In the genomic region with DNA sequence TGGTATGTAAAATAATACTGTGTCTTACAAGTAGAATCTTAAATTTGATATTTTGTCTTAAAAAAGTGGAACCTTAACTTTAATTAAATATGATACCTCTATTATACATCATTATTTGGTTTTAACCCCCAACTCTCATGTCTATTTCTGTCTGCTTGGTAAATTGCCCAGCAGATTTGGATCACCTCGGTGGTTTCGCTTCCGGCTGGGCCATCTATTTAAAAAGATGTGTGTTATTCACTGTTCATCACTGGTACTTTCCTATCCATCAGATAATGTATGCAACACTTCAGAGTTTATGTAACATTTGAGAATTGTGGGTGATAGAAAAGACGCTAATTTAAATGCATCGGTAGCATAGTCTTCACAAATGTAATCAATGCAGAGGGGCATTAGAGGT, we compare ENCODE assay signal across 17 cellular contexts.
A peak's percentile ranks its signal among the peaks of the same experiment; 100 is the strongest.
DNase-seq lines count a peak whose midpoint lies in the region; ATAC-seq lines count a peak whose summit lies in the region.
"Had no signal": no experiment of that assay in that cellular context is flagged by ENCODE, and none has a peak within 500 bp of the region (broad histone marks: within the 10 kb centered on the region; RNA-seq: fewer than 3 reads in every experiment).

No MANE protein-coding gene starts in this region.

- peaks cover 6% of the 10 kb centered on the region for H3K36me3 Mint-ChIP-seq in activated CD4-positive, alpha-beta T cell treated with anti-CD3 and anti-CD28 coated beads, Interleukin-2, amount 10 ng/mL, durations not matched to agents 7 days and 5 days (ENCODE audit: low read depth)
- H3K36me3 Mint-ChIP-seq in IgD-negative memory B cell: peaks cover 15% of the 10 kb centered on the region
- H3K36me3 Mint-ChIP-seq in immature natural killer cell: peaks cover 4 to 14% (median 5%) of the 10 kb centered on the region in 3 donors

- peak overlapping the region; percentile 26 for H3K27ac Mint-ChIP-seq in activated CD4-positive, alpha-beta T cell treated with anti-CD3 and anti-CD28 coated beads, Interleukin-2, amount 10 ng/mL, durations not matched to agents 7 days and 5 days
- peak overlapping the region in 2 of 3 donors; percentile 4 to 47 for H3K27ac Mint-ChIP-seq in IgD-negative memory B cell
- peak overlapping the region in 2 of 6 donors; percentile 57 to 67 for H3K27ac Mint-ChIP-seq in immature natural killer cell
- H3K27ac Mint-ChIP-seq: T-helper 1 cell treated with Interleukin-12 subunit alpha and Interleukin-12 subunit beta and Interleukin-4 antibody, amounts not matched to agents 30 μg/mL and 1 μg/mL, for 36 hours had no signal

- H3K9me3 Mint-ChIP-seq in activated CD4-positive, alpha-beta T cell treated with anti-CD3 and anti-CD28 coated beads, Interleukin-2, amount 10 ng/mL, durations not matched to agents 7 days and 5 days: no peaks in the 10 kb centered on the region
- H3K9me3 Mint-ChIP-seq in IgD-negative memory B cell: no peaks in the 10 kb centered on the region
- no peaks in the 10 kb centered on the region for H3K9me3 Mint-ChIP-seq in immature natural killer cell
- H3K9me3 Mint-ChIP-seq: CD8-positive, alpha-beta memory T cell; T-helper 1 cell treated with Interleukin-12 subunit alpha and Interleukin-12 subunit beta and Interleukin-4 antibody, amounts not matched to agents 30 μg/mL and 1 μg/mL, for 36 hours had no signal

- H3K27me3 Mint-ChIP-seq in activated CD4-positive, alpha-beta T cell treated with anti-CD3 and anti-CD28 coated beads, Interleukin-2, amount 10 ng/mL, durations not matched to agents 7 days and 5 days: no peaks in the 10 kb centered on the region
- no peaks in the 10 kb centered on the region for H3K27me3 Mint-ChIP-seq in IgD-negative memory B cell
- no peaks in the 10 kb centered on the region for H3K27me3 Mint-ChIP-seq in immature natural killer cell (ENCODE audit: low read depth in 3 of 3)
- H3K27me3 Mint-ChIP-seq: CD8-positive, alpha-beta memory T cell had no signal

- H3K4me1 Mint-ChIP-seq in activated CD4-positive, alpha-beta T cell treated with anti-CD3 and anti-CD28 coated beads, Interleukin-2, amount 10 ng/mL, durations not matched to agents 7 days and 5 days: peaks cover 8% of the 10 kb centered on the region
- peaks cover 18 to 31% (median 23%) of the 10 kb centered on the region in 3 donors for H3K4me1 Mint-ChIP-seq in IgD-negative memory B cell
- peaks cover 62 to 74% of the 10 kb centered on the region in 2 donors for H3K4me1 Mint-ChIP-seq in immature natural killer cell

- CTCF ChIA-PET in activated CD4-positive, alpha-beta T cell treated with anti-CD3 and anti-CD28 coated beads, Interleukin-2, amount 10 ng/mL, durations not matched to agents 7 days and 5 days (lab: Charles Lee): no interaction called here

- ATAC-seq in GM21723 (IDR thresholded peaks at IDR 0.05; ENCODE audit: unreplicated experiment): peak; percentile 63

- no peak overlapping the region for H3K4me3 Mint-ChIP-seq in activated CD4-positive, alpha-beta T cell treated with anti-CD3 and anti-CD28 coated beads, Interleukin-2, amount 10 ng/mL, durations not matched to agents 7 days and 5 days
- H3K4me3 Mint-ChIP-seq in IgD-negative memory B cell (peak overlapping the region in 1 of 4 donors; percentile 16), immature natural killer cell (peak overlapping the region in 3 of 5 donors; percentile 15 to 55 (median 54))
- H3K4me3 Mint-ChIP-seq: CD8-positive, alpha-beta memory T cell; T-helper 1 cell treated with Interleukin-12 subunit alpha and Interleukin-12 subunit beta and Interleukin-4 antibody, amounts not matched to agents 30 μg/mL and 1 μg/mL, for 36 hours had no signal

- DNase-seq in activated CD4-positive, alpha-beta T cell treated with anti-CD3 and anti-CD28 coated beads, Interleukin-2, amount 10 ng/mL, durations not matched to agents 7 days and 5 days: no peak
- no peak for DNase-seq in activated CD4-positive, alpha-beta T cell treated with anti-CD3 and anti-CD28 coated beads, Interleukin-2, amount 50 U/mL, for 48 hours
- DNase-seq in immature natural killer cell (no peak), HuH-7.5 (ENCODE audit: low spot score) (no peak), Ammon's horn (ENCODE audit: low spot score) (no peak), NCI-H1417 treated with DMSO at 0.1 percent for 48 hours (lab: John Stamatoyannopoulos, UW) (no peak)
- DNase-seq: CD8-positive, alpha-beta memory T cell; DND-41; KBM-7; MV-4-11; NCI-H1436; NCI-H2029 treated with DMSO at 0.1 percent for 48 hours; NCI-H748 treated with DMSO at 0.1 percent for 48 hours; SHP77 treated with DMSO at 0.1 percent for 48 hours had no signal

- POLR2A ChIA-PET in activated CD4-positive, alpha-beta T cell treated with anti-CD3 and anti-CD28 coated beads, Interleukin-2, amount 10 ng/mL, durations not matched to agents 7 days and 5 days (lab: Charles Lee): no interaction called here
